8 cellular contexts compared by ENCODE assay signal in genomic region chr15:90101969-90102890, GRCh38. TPM values are rescaled to one million over a fixed set of nuclear protein-coding genes. Genes with fewer than 3 reads are reported as not detected.
DNase-seq lines count a peak whose midpoint lies in the region; ATAC-seq, FAIRE-seq and TF ChIP-seq lines count a peak whose summit lies in the region.

TSS of gene IDH2 (minus strand) at chr15:90102468. CDS start at chr15:90102390, 78 bp downstream.

- TF ChIP-seq CTCF in A549 (IDR thresholded peaks at IDR 0.05): 0 out of 3 replicates have a peak, but pooled peaks have one; percentile 8
- no peak for TF ChIP-seq CTCF in WI38 (IDR thresholded peaks at IDR 0.05; ENCODE audit: low read depth, low read length)

- H3K27me3 Mint-ChIP-seq in immature natural killer cell (ENCODE audit: low read depth in 3 of 3): peaks cover 0 to 12% (median 10%) of the 10 kb centered on the region in 3 donors

- DNase-seq in A549 (ENCODE audit: low read depth in 1 of 2, low spot score in 1 of 2) (peak; percentile 78 to 92), NCI-H2171 treated with DMSO at 0.1 percent for 48 hours (lab: John Stamatoyannopoulos, UW) (peak; percentile 66), caudate nucleus (lab: John Stamatoyannopoulos, UW) (peak in 58 of 61 donors; percentile 32 to 87 (median 74)), immature natural killer cell (peak; percentile 75 to 79 (median 78))

- peak; percentile 91 to 95 for ATAC-seq in A549
- peak; percentile 63 for ATAC-seq in GM18502 (IDR thresholded peaks at IDR 0.05; ENCODE audit: poor library complexity, unreplicated experiment)
- peak; percentile 36 for ATAC-seq in HG02943 (IDR thresholded peaks at IDR 0.05; ENCODE audit: low read depth, unreplicated experiment)

- H3K27ac ChIP-seq in A549 (peak within 1 kb of the TSS; percentile 86 to 92), caudate nucleus (ENCODE audit: low read depth, low read length) (peak within 1 kb of the TSS; percentile 97), skin epidermis (peak within 1 kb of the TSS; percentile 81 to 99 (median 94))

- TF ChIP-seq POLR2A in A549 (IDR thresholded peaks at IDR 0.05; ENCODE audit: low read length): peak; percentile 97

- CTCF ChIA-PET in A549 (lab: Yijun Ruan, JAX): interaction anchor here (1.0 to 11.7 kb wide), 8 partner anchors 16 to 215 kb away, joined by 3 to 94 read pairs (median 4); no protein-coding TSS in a partner anchor

- H3K27ac Mint-ChIP-seq in immature natural killer cell: peak within 1 kb of the TSS; percentile 97 to 100 (median 98)

- no peak for TF ChIP-seq RAD21 in A549 (conservative IDR thresholded peaks at IDR 0.05 in 1 of 2, IDR thresholded peaks at IDR 0.05 in 1 of 2)

- peak within 1 kb of the TSS; percentile 83 for H3K4me2 ChIP-seq in A549

- H3K36me3 Mint-ChIP-seq in immature natural killer cell: no peaks in the 10 kb centered on the region

- H3K4me3 ChIP-seq in A549 (peak within 1 kb of the TSS; percentile 87), WI38 (ENCODE audit: low read depth, low read length) (peak within 1 kb of the TSS; percentile 71), skin epidermis (peak within 1 kb of the TSS; percentile 71 to 99 (median 92))

- FAIRE-seq in A549 (lab: Jason Lieb, UNC): no peak

- no peaks in the 10 kb centered on the region for H3K9me3 ChIP-seq in A549

- peaks cover 0 to 2% (median 0%) of the 10 kb centered on the region in 6 donors for H3K9me3 Mint-ChIP-seq in immature natural killer cell

- peak within 1 kb of the TSS; percentile 84 to 97 (median 91) for H3K4me3 Mint-ChIP-seq in immature natural killer cell

- H3K4me1 Mint-ChIP-seq in immature natural killer cell: peaks cover 53 to 60% of the 10 kb centered on the region in 2 donors

- H3K4me1 ChIP-seq in A549: peaks cover 33% of the 10 kb centered on the region

- 2% methylated on average over 25 of the region's 104 CpGs for WGBS in A549 (ENCODE audit: missing lambda C conversion rate)

- POLR2A ChIA-PET in A549 (lab: Yijun Ruan, JAX): interaction anchor here (0.6 to 2.1 kb wide), 7 partner anchors 15 to 208 kb away, joined by 3 to 7 read pairs (median 4); partner anchors contain the start of genes AP3S2, CIB1, GDPGP1 and TTLL13

- no peak for TF ChIP-seq EP300 in A549 (IDR thresholded peaks at IDR 0.05)

TF ChIP-seq in A549, 52 proteins besides CTCF, POLR2A, EP300 and RAD21 (continues in another document):
- TF ChIP-seq SMC3 (IDR thresholded peaks at IDR 0.05) (no peak), HDAC2 (IDR thresholded peaks at IDR 0.05) (no peak), ZSCAN20 (CRISPR knock-in tag; IDR thresholded peaks at IDR 0.05) (no peak), FOSL2 (IDR thresholded peaks at IDR 0.05) (no peak), FOSL2 (CRISPR knock-in tag; IDR thresholded peaks at IDR 0.05) (0 out of 2 replicates have a peak, but pooled peaks have one; percentile 1), HOXB13 (CRISPR knock-in tag; IDR thresholded peaks at IDR 0.05; ENCODE audit: low read depth) (no peak), ELK1 (IDR thresholded peaks at IDR 0.05; ENCODE audit: low read depth, low read length) (no peak), KDM5A (IDR thresholded peaks at IDR 0.05) (no peak), HOXB5 (CRISPR knock-in tag; IDR thresholded peaks at IDR 0.05) (no peak), ESRRA (IDR thresholded peaks at IDR 0.05; ENCODE audit: borderline replicate concordance, low read length) (no peak), ZNF302 (CRISPR knock-in tag; IDR thresholded peaks at IDR 0.05) (no peak), FOXS1 (CRISPR knock-in tag; IDR thresholded peaks at IDR 0.05) (no peak), E2F6 (IDR thresholded peaks at IDR 0.05; ENCODE audit: borderline replicate concordance, low read depth) (peak; percentile 13; the same call in 1 of the 2 replicates), RCOR1 (IDR thresholded peaks at IDR 0.05; ENCODE audit: low read depth, low read length) (no peak), JUNB (IDR thresholded peaks at IDR 0.05) (no peak), PBX3 (IDR thresholded peaks at IDR 0.05) (0 out of 2 replicates have a peak, but pooled peaks have one; percentile 31), NR3C1 (IDR thresholded peaks at IDR 0.05) (no peak), RARB (CRISPR knock-in tag; IDR thresholded peaks at IDR 0.05) (no peak), CHD2 (IDR thresholded peaks at IDR 0.05; ENCODE audit: low read length, partially characterized antibody) (peak; percentile 75), RFX5 (IDR thresholded peaks at IDR 0.05) (0 out of 2 replicates have a peak, but pooled peaks have one; percentile 31), CEBPB (IDR thresholded peaks at IDR 0.05) (no peak), NPAS2 (CRISPR knock-in tag; IDR thresholded peaks at IDR 0.05; ENCODE audit: borderline replicate concordance) (no peak), HOXA7 (CRISPR knock-in tag; IDR thresholded peaks at IDR 0.05) (no peak), PHF8 (IDR thresholded peaks at IDR 0.05; ENCODE audit: borderline replicate concordance, low read depth) (peak; percentile 86), USF2 (IDR thresholded peaks at IDR 0.05) (no peak), JUN (IDR thresholded peaks at IDR 0.05) (peak in 1 of 2 experiments; percentile 87; a peak in 3 of 5 replicates), SREBF2 (IDR thresholded peaks at IDR 0.05) (no peak), MAZ (IDR thresholded peaks at IDR 0.05; ENCODE audit: borderline replicate concordance, low read depth, low read length) (0 out of 2 replicates have a peak, but pooled peaks have one; percentile 49), BCL3 (IDR thresholded peaks at IDR 0.05) (peak; percentile 85; the same call in 1 of the 3 replicates), GATA3 (IDR thresholded peaks at IDR 0.05; ENCODE audit: borderline replicate concordance) (no peak), NFE2L2 (conservative IDR thresholded peaks at IDR 0.05; ENCODE audit: low read length) (no peak), TP53 (CRISPR knock-in tag; IDR thresholded peaks at IDR 0.05) (no peak)

RNA-seq across cellular contexts. Expression of gene IDH2, which starts in this region (rescaled TPM):
- 31.8 and 37.7 TPM in 2 replicates for polyA plus RNA-seq in A549 (2011; rRNA removed)
- polyA plus RNA-seq in A549 (2012; cell fraction: cytosol; rRNA removed): 32.9 and 45.4 TPM in 2 replicates
- 39.0 and 45.7 TPM in 2 replicates for polyA plus RNA-seq in A549 (2012; cell fraction: nucleus; rRNA removed)
- polyA plus RNA-seq in A549 (2017; fragmentation: RNase III; extraction: RNeasy Plus Mini Kit Qiagen cat#74134 plus additional on column Dnase treatment): 29.9 to 32.8 TPM (median 32.2 TPM) in 3 replicates
- polyA minus RNA-seq in A549 (2011; rRNA and poly(A)+ RNA removed): 55.3 and 58.2 TPM in 2 replicates
- polyA plus RNA-seq in immature natural killer cell: 100 to 1,000 TPM; 160 to 330 (median 218) TPM

Comparison
In these comparisons a context has a peak if more than half of its experiments do, and no peak if none do; other contexts are left out.
1. Peak in every context shown above with its lines: DNase-seq, ATAC-seq, H3K4me3 ChIP-seq and H3K27ac ChIP-seq.
2. ATAC-seq: peak in every context shown above with its lines; median percentile 93 in A549; 63 in GM18502; 36 in HG02943.